ENCODE assay signal across 8 cellular contexts in the genomic region with DNA sequence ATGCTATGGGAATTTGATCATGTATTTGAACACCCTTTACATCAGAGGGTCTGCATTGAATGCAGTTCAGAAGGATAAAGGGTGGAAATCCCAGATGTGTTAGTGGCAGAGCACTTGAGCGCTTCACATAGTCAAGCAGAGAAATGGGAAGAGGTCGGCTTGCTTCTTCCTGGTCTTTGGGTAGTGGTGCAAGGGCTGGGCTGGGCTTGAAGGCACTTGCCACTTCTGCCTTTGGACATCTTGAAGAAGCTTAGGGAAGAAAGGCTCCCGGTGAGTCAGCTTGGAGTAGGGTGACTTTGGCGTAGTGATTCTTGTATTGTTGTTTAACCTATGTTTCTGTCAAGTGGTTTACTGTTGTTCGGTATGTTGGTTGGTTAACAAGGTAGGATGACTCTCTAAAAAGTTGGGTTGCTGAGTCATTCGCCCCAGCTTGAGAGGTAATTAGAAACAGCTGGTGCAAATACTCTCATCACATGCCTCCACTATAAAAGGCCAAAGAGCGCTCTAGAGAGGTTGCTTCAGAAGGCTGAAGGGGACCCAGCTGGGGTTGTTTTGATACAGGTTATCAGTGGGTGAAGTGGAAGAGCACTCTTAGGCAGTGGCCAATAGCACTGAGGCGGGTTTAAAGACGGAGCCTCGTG.
DNase-seq lines count a peak whose midpoint lies in the region; ATAC-seq and TF ChIP-seq lines count a peak whose summit lies in the region.

No MANE protein-coding gene starts in this region.

- ATAC-seq in GM18499 (IDR thresholded peaks at IDR 0.05; ENCODE audit: insufficient read depth, unreplicated experiment): peak; percentile 32
- peak; percentile 42 for ATAC-seq in HG02763 (IDR thresholded peaks at IDR 0.05; ENCODE audit: unreplicated experiment)

- DNase-seq in NCI-H1105 (lab: John Stamatoyannopoulos, UW) (peak; percentile 39), T follicular helper cell (ENCODE audit: low read depth) (peak; percentile 16), astrocyte of the spinal cord (ENCODE audit: low read depth, low spot score) (peak; percentile 95), skeletal muscle cell (ENCODE audit: low read depth) (peak; percentile 89), cortex of kidney (lab: John Stamatoyannopoulos, UW) (no peak)

- TF ChIP-seq CTCF in astrocyte of the spinal cord (IDR thresholded peaks at IDR 0.05; ENCODE audit: low read depth, low read length): no peak

- in situ Hi-C loops in astrocyte of the spinal cord (cut with HindIII; ENCODE audit: low sequenced_read_pairs): no loop called here

- H3K4me3 ChIP-seq in astrocyte of the spinal cord (ENCODE audit: low read depth, low read length) (peak overlapping the region; percentile 95), iPS-11a (ENCODE audit: low read depth, low read length) (peak overlapping the region; percentile 86), skeletal muscle cell (ENCODE audit: low read depth, low read length) (peak overlapping the region; percentile 76)
